Comparison of ENCODE assay signal across 24 cellular contexts in genomic region chr12:30301291-30301690, GRCh38.
"Had no signal": no experiment of that assay in that cellular context is flagged by ENCODE, and none has a peak within 500 bp of the region (broad histone marks: within the 10 kb centered on the region; RNA-seq: fewer than 3 reads in every experiment).

No MANE protein-coding gene starts in this region.

- H3K9me3 ChIP-seq: colonic mucosa, esophagus squamous epithelium, gastrocnemius medialis, gastroesophageal sphincter, heart left ventricle, heart right ventricle had no signal

- H3K4me3 ChIP-seq: colonic mucosa, coronary artery, dorsolateral prefrontal cortex, esophagus squamous epithelium, gastrocnemius medialis, gastroesophageal sphincter, heart left ventricle, heart right ventricle, hepatocyte had no signal

- H3K4me1 ChIP-seq: colonic mucosa, esophagus squamous epithelium, foreskin keratinocyte, gastrocnemius medialis, gastroesophageal sphincter, heart left ventricle, heart right ventricle had no signal

- H3K27ac ChIP-seq: colonic mucosa, coronary artery, dorsolateral prefrontal cortex, epithelial cell of prostate, esophagus squamous epithelium, foreskin keratinocyte, gastrocnemius medialis, gastroesophageal sphincter, heart left ventricle, heart right ventricle, hepatocyte had no signal

- H2AFZ ChIP-seq: hepatocyte had no signal

- H3K79me2 ChIP-seq: hepatocyte had no signal

- H3K27me3 Mint-ChIP-seq: dendritic cell treated with granulocyte-macrophage colony-stimulating factor and Interleukin-4, amounts not matched to agents 40 ng/mL and 50 ng/mL, for 4 days had no signal

- ATAC-seq: effector memory CD8-positive, alpha-beta T cell; esophagus mucosa; foreskin keratinocyte; gastrocnemius medialis; gastroesophageal sphincter; heart left ventricle; heart right ventricle had no signal

- DNase-seq: colonic mucosa; cortex of kidney; dermis blood vessel endothelial cell; dorsolateral prefrontal cortex; effector CD4-positive, alpha-beta T cell; effector CD8-positive, alpha-beta T cell; effector memory CD4-positive, alpha-beta T cell; effector memory CD8-positive, alpha-beta T cell; endodermal cell; erythroblast; esophagus squamous epithelium; foreskin fibroblast; foreskin keratinocyte; foreskin melanocyte; gastrocnemius medialis; glutamatergic neuron; heart left ventricle; heart right ventricle had no signal

- H3K36me3 ChIP-seq: colonic mucosa, esophagus squamous epithelium, gastrocnemius medialis, gastroesophageal sphincter, heart left ventricle, heart right ventricle had no signal

- H3K9me3 Mint-ChIP-seq: endodermal cell had no signal

- H3K27ac Mint-ChIP-seq: dendritic cell treated with granulocyte-macrophage colony-stimulating factor and Interleukin-4, amounts not matched to agents 40 ng/mL and 50 ng/mL, for 4 days; effector memory CD8-positive, alpha-beta T cell; endodermal cell had no signal

- H3K27me3 ChIP-seq: colonic mucosa, dorsolateral prefrontal cortex, esophagus squamous epithelium, foreskin keratinocyte, gastrocnemius medialis, gastroesophageal sphincter, heart left ventricle, heart right ventricle, hepatocyte had no signal

- H3K4me3 Mint-ChIP-seq: dendritic cell treated with granulocyte-macrophage colony-stimulating factor and Interleukin-4, amounts not matched to agents 40 ng/mL and 50 ng/mL, for 4 days; effector memory CD8-positive, alpha-beta T cell; endodermal cell had no signal

- H3K4me2 ChIP-seq: hepatocyte had no signal
